8 cellular contexts compared by ENCODE assay signal in the genomic region with DNA sequence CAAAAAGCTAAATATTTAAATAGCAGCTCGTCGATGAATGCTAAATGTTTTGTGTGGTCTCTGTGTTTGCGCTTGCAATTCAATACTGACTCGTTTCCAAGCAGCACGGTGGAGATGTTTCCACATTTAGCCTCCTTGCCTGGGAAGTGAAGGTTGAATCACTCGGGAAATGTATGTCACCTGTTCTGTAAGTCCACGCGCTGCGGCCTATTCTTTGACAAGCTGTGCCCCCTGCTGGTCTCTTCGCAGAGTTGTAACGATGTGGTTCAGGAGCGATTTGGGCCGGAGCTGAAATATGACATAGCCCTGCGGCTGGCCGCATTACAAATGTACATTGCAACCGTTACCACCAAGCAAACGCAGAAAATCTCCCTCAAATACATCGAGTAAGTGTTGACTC.
DNase-seq lines count a peak whose midpoint lies in the region; ATAC-seq and TF ChIP-seq lines count a peak whose summit lies in the region.

No MANE protein-coding gene starts in this region.

- no peaks in the 10 kb centered on the region for H3K27me3 ChIP-seq in foreskin keratinocyte

- POLR2A ChIA-PET in GM10248 (lab: Yijun Ruan, JAX) = no interaction called here

- TF ChIP-seq CTCF in GM10248 (IDR thresholded peaks at IDR 0.05; ENCODE audit: control extremely low read depth, extremely low read depth, low read depth, missing control alignments) = peak; percentile 55
- peak; percentile 77 for TF ChIP-seq CTCF in foreskin keratinocyte (conservative IDR thresholded peaks at IDR 0.05)

- intact Hi-C loops in posterior cingulate gyrus (cut with DNase I) = loop anchor here (10.0 kb wide), 1 partner anchor 917 kb away; no protein-coding TSS in a partner anchor

- CTCF ChIA-PET in GM10248 (lab: Yijun Ruan, JAX) = interaction anchor here (0.6 to 2.7 kb wide), 17 partner anchors 10 to 623 kb away, joined by 3 to 22 read pairs (median 4); no protein-coding TSS in a partner anchor

- no peak overlapping the region for H3K27ac ChIP-seq in foreskin keratinocyte

- H3K4me1 ChIP-seq in foreskin keratinocyte = peaks cover 6% of the 10 kb centered on the region

- DNase-seq in GM10248 (ENCODE audit: extremely low spot score) = peak; percentile 42
- DNase-seq in NCI-H226 = peak; percentile 56
- peak; percentile 1 for DNase-seq in activated CD4-positive, alpha-beta T cell treated with anti-CD3 and anti-CD28 coated beads, Interleukin-2, amount 50 U/mL, for 1 hour
- DNase-seq in foreskin keratinocyte = peak; percentile 25 to 60
- peak in 9 of 10 donors; percentile 17 to 94 (median 53) for DNase-seq in posterior cingulate gyrus
- no peak for DNase-seq in T-helper 9 cell
- no peak for DNase-seq in NK-92 treated with Interleukin-12 subunit alpha and Interleukin-12 subunit beta, amount 100 ng/mL, for 24 hours (lab: John Stamatoyannopoulos, UW)

- ATAC-seq in HG03066 (IDR thresholded peaks at IDR 0.05; ENCODE audit: low read depth, unreplicated experiment) = peak; percentile 56
- ATAC-seq in foreskin keratinocyte = peak; percentile 74

Comparison
In these comparisons a context has a peak if more than half of its experiments do, and no peak if none do; other contexts are left out.
1. DNase-seq: peak in GM10248 (single experiment), NCI-H226 (single experiment), activated CD4-positive, alpha-beta T cell treated with anti-CD3 and anti-CD28 coated beads, Interleukin-2, amount 50 U/mL, for 1 hour (single experiment), foreskin keratinocyte (2 of 2) and posterior cingulate gyrus (9 of 10); none in T-helper 9 cell (single experiment) and NK-92 treated with Interleukin-12 subunit alpha and Interleukin-12 subunit beta, amount 100 ng/mL, for 24 hours (single experiment).